1 cellular context compared by ENCODE assay signal in the genomic region with DNA sequence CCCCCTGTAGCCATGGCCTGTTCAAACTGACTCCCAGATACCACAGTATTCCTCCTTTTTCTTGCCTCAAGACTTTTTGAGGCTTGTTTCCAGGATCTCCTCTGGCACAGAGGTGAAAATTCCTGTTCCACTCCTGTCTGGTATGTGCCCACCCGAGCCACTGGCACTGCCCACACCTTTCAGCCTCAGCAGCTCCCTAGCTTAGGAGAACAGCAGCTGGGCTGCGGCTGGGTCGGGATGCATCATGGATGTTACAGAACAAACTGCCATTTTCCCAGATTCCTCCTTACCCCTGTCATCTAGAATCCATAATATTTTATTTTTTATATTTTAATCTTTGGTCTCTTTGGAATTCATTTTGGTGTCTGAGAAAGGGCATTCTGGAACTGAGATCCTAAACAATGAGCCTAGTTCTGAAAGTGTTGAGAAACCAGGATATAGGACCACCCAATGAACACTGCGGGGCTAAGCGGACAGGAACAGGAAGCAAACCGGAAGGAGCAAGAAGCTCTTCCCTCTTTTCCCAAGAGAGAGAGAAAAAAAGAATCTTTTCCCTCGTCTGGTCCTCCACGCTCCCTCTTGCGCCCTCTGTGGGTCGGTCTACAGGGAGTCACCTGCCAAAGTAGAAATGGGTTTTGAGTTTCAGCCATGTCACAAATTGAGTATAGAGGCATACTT.
TF ChIP-seq lines count a peak whose summit lies in the region.

No MANE protein-coding gene starts in this region.

TF ChIP-seq in HepG2, 621 proteins besides CTCF, POLR2A, EP300 and RAD21 (continued from another document and continues in another):
- TF ChIP-seq ZNF138 (CRISPR knock-in tag; IDR thresholded peaks at IDR 0.05; ENCODE audit: low read depth) (no peak), RFX3 (CRISPR knock-in tag; IDR thresholded peaks at IDR 0.05) (no peak), ZSCAN12 (CRISPR knock-in tag; IDR thresholded peaks at IDR 0.05) (no peak), BRCA1 (CRISPR knock-in tag; IDR thresholded peaks at IDR 0.05) (no peak), TRIM24 (CRISPR knock-in tag; IDR thresholded peaks at IDR 0.05) (no peak), TCF7L2 (IDR thresholded peaks at IDR 0.05; ENCODE audit: low read depth, low read length) (no peak), ZBTB7B (CRISPR knock-in tag; IDR thresholded peaks at IDR 0.05) (0 out of 2 replicates have a peak, but pooled peaks have one; percentile 50), SNAPC2 (CRISPR knock-in tag; IDR thresholded peaks at IDR 0.05) (no peak), YEATS2 (CRISPR knock-in tag; IDR thresholded peaks at IDR 0.05; ENCODE audit: borderline replicate concordance) (peak; percentile 63; the same call in 1 of the 2 replicates), ZMAT3 (CRISPR knock-in tag; conservative IDR thresholded peaks at IDR 0.05) (no peak), ZNF678 (CRISPR knock-in tag; IDR thresholded peaks at IDR 0.05) (no peak), ISX (CRISPR knock-in tag; conservative IDR thresholded peaks at IDR 0.05) (no peak), ZNF225 (CRISPR knock-in tag; IDR thresholded peaks at IDR 0.05) (no peak), ETV5 (CRISPR knock-in tag; IDR thresholded peaks at IDR 0.05; ENCODE audit: borderline replicate concordance) (peak; percentile 55; the same call in 1 of the 2 replicates), REL (CRISPR knock-in tag; conservative IDR thresholded peaks at IDR 0.05) (no peak), TMF1 (CRISPR knock-in tag; IDR thresholded peaks at IDR 0.05; ENCODE audit: low read depth) (no peak), KLF15 (CRISPR knock-in tag; IDR thresholded peaks at IDR 0.05; ENCODE audit: borderline replicate concordance) (no peak), CBX5 (CRISPR knock-in tag; IDR thresholded peaks at IDR 0.05; ENCODE audit: borderline replicate concordance) (peak; percentile 84), SP1 (IDR thresholded peaks at IDR 0.05) (no peak), SP1 (CRISPR knock-in tag; IDR thresholded peaks at IDR 0.05) (no peak), ZBTB8A (CRISPR knock-in tag; IDR thresholded peaks at IDR 0.05; ENCODE audit: borderline replicate concordance, low read depth) (no peak)
- TF ChIP-seq, protein P1, sequence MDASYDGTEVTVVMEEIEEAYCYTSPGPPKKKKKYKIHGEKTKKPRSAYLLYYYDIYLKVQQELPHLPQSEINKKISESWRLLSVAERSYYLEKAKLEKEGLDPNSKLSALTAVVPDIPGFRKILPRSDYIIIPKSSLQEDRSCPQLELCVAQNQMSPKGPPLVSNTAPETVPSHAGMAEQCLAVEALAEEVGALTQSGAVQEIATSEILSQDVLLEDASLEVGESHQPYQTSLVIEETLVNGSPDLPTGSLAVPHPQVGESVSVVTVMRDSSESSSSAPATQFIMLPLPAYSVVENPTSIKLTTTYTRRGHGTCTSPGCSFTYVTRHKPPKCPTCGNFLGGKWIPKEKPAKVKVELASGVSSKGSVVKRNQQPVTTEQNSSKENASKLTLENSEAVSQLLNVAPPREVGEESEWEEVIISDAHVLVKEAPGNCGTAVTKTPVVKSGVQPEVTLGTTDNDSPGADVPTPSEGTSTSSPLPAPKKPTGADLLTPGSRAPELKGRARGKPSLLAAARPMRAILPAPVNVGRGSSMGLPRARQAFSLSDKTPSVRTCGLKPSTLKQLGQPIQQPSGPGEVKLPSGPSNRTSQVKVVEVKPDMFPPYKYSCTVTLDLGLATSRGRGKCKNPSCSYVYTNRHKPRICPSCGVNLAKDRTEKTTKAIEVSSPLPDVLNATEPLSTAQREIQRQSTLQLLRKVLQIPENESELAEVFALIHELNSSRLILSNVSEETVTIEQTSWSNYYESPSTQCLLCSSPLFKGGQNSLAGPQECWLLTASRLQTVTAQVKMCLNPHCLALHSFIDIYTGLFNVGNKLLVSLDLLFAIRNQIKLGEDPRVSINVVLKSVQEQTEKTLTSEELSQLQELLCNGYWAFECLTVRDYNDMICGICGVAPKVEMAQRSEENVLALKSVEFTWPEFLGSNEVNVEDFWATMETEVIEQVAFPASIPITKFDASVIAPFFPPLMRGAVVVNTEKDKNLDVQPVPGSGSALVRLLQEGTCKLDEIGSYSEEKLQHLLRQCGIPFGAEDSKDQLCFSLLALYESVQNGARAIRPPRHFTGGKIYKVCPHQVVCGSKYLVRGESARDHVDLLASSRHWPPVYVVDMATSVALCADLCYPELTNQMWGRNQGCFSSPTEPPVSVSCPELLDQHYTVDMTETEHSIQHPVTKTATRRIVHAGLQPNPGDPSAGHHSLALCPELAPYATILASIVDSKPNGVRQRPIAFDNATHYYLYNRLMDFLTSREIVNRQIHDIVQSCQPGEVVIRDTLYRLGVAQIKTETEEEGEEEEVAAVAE (CRISPR knock-in tag; IDR thresholded peaks at IDR 0.05; ENCODE audit: borderline replicate concordance) = 0 out of 2 replicates have a peak, but pooled peaks have one; percentile 48
- TF ChIP-seq, protein P2, sequence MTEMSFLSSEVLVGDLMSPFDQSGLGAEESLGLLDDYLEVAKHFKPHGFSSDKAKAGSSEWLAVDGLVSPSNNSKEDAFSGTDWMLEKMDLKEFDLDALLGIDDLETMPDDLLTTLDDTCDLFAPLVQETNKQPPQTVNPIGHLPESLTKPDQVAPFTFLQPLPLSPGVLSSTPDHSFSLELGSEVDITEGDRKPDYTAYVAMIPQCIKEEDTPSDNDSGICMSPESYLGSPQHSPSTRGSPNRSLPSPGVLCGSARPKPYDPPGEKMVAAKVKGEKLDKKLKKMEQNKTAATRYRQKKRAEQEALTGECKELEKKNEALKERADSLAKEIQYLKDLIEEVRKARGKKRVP (CRISPR knock-in tag; IDR thresholded peaks at IDR 0.05) = no peak
- TF ChIP-seq, protein P3, sequence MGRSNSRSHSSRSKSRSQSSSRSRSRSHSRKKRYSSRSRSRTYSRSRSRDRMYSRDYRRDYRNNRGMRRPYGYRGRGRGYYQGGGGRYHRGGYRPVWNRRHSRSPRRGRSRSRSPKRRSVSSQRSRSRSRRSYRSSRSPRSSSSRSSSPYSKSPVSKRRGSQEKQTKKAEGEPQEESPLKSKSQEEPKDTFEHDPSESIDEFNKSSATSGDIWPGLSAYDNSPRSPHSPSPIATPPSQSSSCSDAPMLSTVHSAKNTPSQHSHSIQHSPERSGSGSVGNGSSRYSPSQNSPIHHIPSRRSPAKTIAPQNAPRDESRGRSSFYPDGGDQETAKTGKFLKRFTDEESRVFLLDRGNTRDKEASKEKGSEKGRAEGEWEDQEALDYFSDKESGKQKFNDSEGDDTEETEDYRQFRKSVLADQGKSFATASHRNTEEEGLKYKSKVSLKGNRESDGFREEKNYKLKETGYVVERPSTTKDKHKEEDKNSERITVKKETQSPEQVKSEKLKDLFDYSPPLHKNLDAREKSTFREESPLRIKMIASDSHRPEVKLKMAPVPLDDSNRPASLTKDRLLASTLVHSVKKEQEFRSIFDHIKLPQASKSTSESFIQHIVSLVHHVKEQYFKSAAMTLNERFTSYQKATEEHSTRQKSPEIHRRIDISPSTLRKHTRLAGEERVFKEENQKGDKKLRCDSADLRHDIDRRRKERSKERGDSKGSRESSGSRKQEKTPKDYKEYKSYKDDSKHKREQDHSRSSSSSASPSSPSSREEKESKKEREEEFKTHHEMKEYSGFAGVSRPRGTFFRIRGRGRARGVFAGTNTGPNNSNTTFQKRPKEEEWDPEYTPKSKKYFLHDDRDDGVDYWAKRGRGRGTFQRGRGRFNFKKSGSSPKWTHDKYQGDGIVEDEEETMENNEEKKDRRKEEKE (IDR thresholded peaks at IDR 0.05) = no peak
- TF ChIP-seq, protein P4, sequence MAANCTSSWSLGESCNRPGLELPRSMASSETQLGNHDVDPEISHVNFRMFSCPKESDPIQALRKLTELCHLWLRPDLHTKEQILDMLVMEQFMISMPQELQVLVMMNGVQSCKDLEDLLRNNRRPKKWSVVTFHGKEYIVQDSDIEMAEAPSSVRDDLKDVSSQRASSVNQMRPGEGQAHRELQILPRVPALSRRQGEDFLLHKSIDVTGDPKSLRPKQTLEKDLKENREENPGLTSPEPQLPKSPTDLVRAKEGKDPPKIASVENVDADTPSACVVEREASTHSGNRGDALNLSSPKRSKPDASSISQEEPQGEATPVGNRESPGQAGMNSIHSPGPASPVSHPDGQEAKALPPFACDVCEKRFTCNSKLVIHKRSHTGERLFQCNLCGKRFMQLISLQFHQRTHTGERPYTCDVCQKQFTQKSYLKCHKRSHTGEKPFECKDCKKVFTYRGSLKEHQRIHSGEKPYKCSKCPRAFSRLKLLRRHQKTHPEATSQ (CRISPR knock-in tag; IDR thresholded peaks at IDR 0.05; ENCODE audit: borderline replicate concordance) = no peak
- TF ChIP-seq, protein P5, sequence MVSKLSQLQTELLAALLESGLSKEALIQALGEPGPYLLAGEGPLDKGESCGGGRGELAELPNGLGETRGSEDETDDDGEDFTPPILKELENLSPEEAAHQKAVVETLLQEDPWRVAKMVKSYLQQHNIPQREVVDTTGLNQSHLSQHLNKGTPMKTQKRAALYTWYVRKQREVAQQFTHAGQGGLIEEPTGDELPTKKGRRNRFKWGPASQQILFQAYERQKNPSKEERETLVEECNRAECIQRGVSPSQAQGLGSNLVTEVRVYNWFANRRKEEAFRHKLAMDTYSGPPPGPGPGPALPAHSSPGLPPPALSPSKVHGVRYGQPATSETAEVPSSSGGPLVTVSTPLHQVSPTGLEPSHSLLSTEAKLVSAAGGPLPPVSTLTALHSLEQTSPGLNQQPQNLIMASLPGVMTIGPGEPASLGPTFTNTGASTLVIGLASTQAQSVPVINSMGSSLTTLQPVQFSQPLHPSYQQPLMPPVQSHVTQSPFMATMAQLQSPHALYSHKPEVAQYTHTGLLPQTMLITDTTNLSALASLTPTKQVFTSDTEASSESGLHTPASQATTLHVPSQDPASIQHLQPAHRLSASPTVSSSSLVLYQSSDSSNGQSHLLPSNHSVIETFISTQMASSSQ (IDR thresholded peaks at IDR 0.05; ENCODE audit: low read depth) = no peak
- TF ChIP-seq, protein P5 (CRISPR knock-in tag; IDR thresholded peaks at IDR 0.05; ENCODE audit: borderline replicate concordance) = no peak
- TF ChIP-seq, protein P6, sequence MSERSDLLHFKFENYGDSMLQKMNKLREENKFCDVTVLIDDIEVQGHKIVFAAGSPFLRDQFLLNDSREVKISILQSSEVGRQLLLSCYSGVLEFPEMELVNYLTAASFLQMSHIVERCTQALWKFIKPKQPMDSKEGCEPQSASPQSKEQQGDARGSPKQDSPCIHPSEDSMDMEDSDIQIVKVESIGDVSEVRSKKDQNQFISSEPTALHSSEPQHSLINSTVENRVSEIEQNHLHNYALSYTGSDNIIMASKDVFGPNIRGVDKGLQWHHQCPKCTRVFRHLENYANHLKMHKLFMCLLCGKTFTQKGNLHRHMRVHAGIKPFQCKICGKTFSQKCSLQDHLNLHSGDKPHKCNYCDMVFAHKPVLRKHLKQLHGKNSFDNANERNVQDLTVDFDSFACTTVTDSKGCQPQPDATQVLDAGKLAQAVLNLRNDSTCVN (CRISPR knock-in tag; IDR thresholded peaks at IDR 0.05; ENCODE audit: borderline replicate concordance) = no peak
- TF ChIP-seq, protein P7, sequence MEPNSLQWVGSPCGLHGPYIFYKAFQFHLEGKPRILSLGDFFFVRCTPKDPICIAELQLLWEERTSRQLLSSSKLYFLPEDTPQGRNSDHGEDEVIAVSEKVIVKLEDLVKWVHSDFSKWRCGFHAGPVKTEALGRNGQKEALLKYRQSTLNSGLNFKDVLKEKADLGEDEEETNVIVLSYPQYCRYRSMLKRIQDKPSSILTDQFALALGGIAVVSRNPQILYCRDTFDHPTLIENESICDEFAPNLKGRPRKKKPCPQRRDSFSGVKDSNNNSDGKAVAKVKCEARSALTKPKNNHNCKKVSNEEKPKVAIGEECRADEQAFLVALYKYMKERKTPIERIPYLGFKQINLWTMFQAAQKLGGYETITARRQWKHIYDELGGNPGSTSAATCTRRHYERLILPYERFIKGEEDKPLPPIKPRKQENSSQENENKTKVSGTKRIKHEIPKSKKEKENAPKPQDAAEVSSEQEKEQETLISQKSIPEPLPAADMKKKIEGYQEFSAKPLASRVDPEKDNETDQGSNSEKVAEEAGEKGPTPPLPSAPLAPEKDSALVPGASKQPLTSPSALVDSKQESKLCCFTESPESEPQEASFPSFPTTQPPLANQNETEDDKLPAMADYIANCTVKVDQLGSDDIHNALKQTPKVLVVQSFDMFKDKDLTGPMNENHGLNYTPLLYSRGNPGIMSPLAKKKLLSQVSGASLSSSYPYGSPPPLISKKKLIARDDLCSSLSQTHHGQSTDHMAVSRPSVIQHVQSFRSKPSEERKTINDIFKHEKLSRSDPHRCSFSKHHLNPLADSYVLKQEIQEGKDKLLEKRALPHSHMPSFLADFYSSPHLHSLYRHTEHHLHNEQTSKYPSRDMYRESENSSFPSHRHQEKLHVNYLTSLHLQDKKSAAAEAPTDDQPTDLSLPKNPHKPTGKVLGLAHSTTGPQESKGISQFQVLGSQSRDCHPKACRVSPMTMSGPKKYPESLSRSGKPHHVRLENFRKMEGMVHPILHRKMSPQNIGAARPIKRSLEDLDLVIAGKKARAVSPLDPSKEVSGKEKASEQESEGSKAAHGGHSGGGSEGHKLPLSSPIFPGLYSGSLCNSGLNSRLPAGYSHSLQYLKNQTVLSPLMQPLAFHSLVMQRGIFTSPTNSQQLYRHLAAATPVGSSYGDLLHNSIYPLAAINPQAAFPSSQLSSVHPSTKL (CRISPR knock-in tag; IDR thresholded peaks at IDR 0.05) = peak; percentile 17; the same call in 1 of the 2 replicates
- TF ChIP-seq, protein P8, sequence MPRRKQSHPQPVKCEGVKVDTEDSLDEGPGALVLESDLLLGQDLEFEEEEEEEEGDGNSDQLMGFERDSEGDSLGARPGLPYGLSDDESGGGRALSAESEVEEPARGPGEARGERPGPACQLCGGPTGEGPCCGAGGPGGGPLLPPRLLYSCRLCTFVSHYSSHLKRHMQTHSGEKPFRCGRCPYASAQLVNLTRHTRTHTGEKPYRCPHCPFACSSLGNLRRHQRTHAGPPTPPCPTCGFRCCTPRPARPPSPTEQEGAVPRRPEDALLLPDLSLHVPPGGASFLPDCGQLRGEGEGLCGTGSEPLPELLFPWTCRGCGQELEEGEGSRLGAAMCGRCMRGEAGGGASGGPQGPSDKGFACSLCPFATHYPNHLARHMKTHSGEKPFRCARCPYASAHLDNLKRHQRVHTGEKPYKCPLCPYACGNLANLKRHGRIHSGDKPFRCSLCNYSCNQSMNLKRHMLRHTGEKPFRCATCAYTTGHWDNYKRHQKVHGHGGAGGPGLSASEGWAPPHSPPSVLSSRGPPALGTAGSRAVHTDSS (CRISPR knock-in tag; conservative IDR thresholded peaks at IDR 0.05) = no peak
- TF ChIP-seq, protein P9, sequence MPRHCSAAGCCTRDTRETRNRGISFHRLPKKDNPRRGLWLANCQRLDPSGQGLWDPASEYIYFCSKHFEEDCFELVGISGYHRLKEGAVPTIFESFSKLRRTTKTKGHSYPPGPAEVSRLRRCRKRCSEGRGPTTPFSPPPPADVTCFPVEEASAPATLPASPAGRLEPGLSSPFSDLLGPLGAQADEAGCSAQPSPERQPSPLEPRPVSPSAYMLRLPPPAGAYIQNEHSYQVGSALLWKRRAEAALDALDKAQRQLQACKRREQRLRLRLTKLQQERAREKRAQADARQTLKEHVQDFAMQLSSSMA (CRISPR knock-in tag; IDR thresholded peaks at IDR 0.05) = no peak
